In genomic region chr9:1875251-1875851, GRCh38 we compare ENCODE assay signal across 17 cellular contexts.
"Had no signal": no experiment of that assay in that cellular context is flagged by ENCODE, and none has a peak within 500 bp of the region (broad histone marks: within the 10 kb centered on the region; RNA-seq: fewer than 3 reads in every experiment).

No MANE protein-coding gene starts in this region.

- H3K4me3 ChIP-seq: body of pancreas, coronary artery, gastroesophageal sphincter, left ventricle myocardium inferior, ovary, tibial nerve, vagina had no signal

- H3K27ac Mint-ChIP-seq: memory B cell, WTC11 had no signal

- ATAC-seq: body of pancreas, gastroesophageal sphincter, WTC11 had no signal

- FAIRE-seq: kidney had no signal

- H3K36me3 Mint-ChIP-seq: memory B cell, WTC11 had no signal

- H3K36me3 ChIP-seq: gastroesophageal sphincter, left ventricle myocardium inferior, ovary, tibial nerve, vagina had no signal

- H3K9me3 Mint-ChIP-seq: activated T-cell treated with anti-CD3 and anti-CD28 coated beads, Interleukin-2, amount 50 U/mL, for 4 hours; neural crest cell; T-helper 1 cell treated with Interleukin-12 subunit alpha and Interleukin-12 subunit beta and Interleukin-4 antibody, amounts not matched to agents 30 μg/mL and 1 μg/mL, for 36 hours; WTC11 had no signal

- H3K4me1 ChIP-seq: body of pancreas, gastroesophageal sphincter, left ventricle myocardium inferior, tibial nerve, vagina had no signal

- H3K4me3 Mint-ChIP-seq: activated T-cell treated with anti-CD3 and anti-CD28 coated beads, Interleukin-2, amount 50 U/mL, for 4 hours; memory B cell; neural crest cell; T-helper 1 cell treated with Interleukin-12 subunit alpha and Interleukin-12 subunit beta and Interleukin-4 antibody, amounts not matched to agents 30 μg/mL and 1 μg/mL, for 36 hours; WTC11 had no signal

- H3K27me3 Mint-ChIP-seq: memory B cell had no signal

- H3K27ac ChIP-seq: body of pancreas, coronary artery, gastroesophageal sphincter, left ventricle myocardium inferior, ovary, tibial nerve, vagina had no signal

- H3K9me3 ChIP-seq: body of pancreas, gastroesophageal sphincter, left ventricle myocardium inferior, ovary, tibial nerve, vagina had no signal

- DNase-seq: activated CD4-positive, alpha-beta T cell treated with anti-CD3 and anti-CD28 coated beads, Interleukin-2, amount 50 U/mL, for 4 hours; activated T-cell treated with anti-CD3 and anti-CD28 coated beads, Interleukin-2, amount 50 U/mL, for 4 hours; amniotic stem cell; body of pancreas; central memory CD4-positive, alpha-beta T cell; effector CD8-positive, alpha-beta T cell; left ventricle myocardium inferior; ovary had no signal

- H3K27me3 ChIP-seq: body of pancreas, gastroesophageal sphincter, ovary, tibial nerve, vagina had no signal
